ENCODE assay signal across 11 cellular contexts in genomic region chr7:41916450-41916927, GRCh38.
DNase-seq lines count a peak whose midpoint lies in the region; ATAC-seq and TF ChIP-seq lines count a peak whose summit lies in the region.
"Had no signal": no experiment of that assay in that cellular context is flagged by ENCODE, and none has a peak within 500 bp of the region (broad histone marks: within the 10 kb centered on the region; RNA-seq: fewer than 3 reads in every experiment).

No MANE protein-coding gene starts in this region.

- H3K4me3 ChIP-seq in astrocyte of the cerebellum (ENCODE audit: low read depth, low read length) (no peak overlapping the region), thoracic aorta (peak overlapping the region; percentile 30)

- H3K27ac Mint-ChIP-seq in nephron progenitor cell: no peak overlapping the region

- H3K36me3 ChIP-seq in thoracic aorta: no peaks in the 10 kb centered on the region

- H3K27ac ChIP-seq in thoracic aorta: peak overlapping the region; percentile 20 to 65

- no peaks in the 10 kb centered on the region for H3K36me3 Mint-ChIP-seq in nephron progenitor cell (ENCODE audit: low read depth)

- H3K4me1 Mint-ChIP-seq in nephron progenitor cell: no peaks in the 10 kb centered on the region

- in situ Hi-C loops in astrocyte of the cerebellum (cut with HindIII; ENCODE audit: low sequenced_read_pairs): no loop called here

- no peaks in the 10 kb centered on the region for H3K9me3 Mint-ChIP-seq in nephron progenitor cell

- peak; percentile 98 for ATAC-seq in thoracic aorta (ENCODE audit: insufficient number of reproducible peaks, low FRiP score, low read depth)
- ATAC-seq in HG03354 (IDR thresholded peaks at IDR 0.05; ENCODE audit: poor library complexity, severe bottlenecking, unreplicated experiment): no peak
- ATAC-seq: activated CD4-positive, CD25-positive, alpha-beta regulatory T cell treated with anti-CD3 and anti-CD28 coated beads, Interleukin-2, amount 50 U/mL, for 24 hours had no signal

- peaks cover 15 to 21% of the 10 kb centered on the region in 2 donors for H3K4me1 ChIP-seq in thoracic aorta (ENCODE audit: control insufficient read depth in 1 of 2, low read depth in 2 of 2)

- no peaks in the 10 kb centered on the region for H3K9me3 ChIP-seq in thoracic aorta

- no peak overlapping the region for H3K4me3 Mint-ChIP-seq in nephron progenitor cell

- H3K27me3 Mint-ChIP-seq in nephron progenitor cell (ENCODE audit: low read depth, poor library complexity): peaks cover 4% of the 10 kb centered on the region

- TF ChIP-seq CTCF in astrocyte of the cerebellum (IDR thresholded peaks at IDR 0.05; ENCODE audit: low read depth, low read length, missing control alignments) (no peak), thoracic aorta (IDR thresholded peaks at IDR 0.05) (no peak), nephron progenitor cell (IDR thresholded peaks at IDR 0.05) (no peak)

- DNase-seq in HPDE6-E6E7 (ENCODE audit: extremely low spot score) (peak; percentile 21), astrocyte of the cerebellum (ENCODE audit: low read depth) (peak; percentile 90), hepatic stellate cell (ENCODE audit: low spot score) (peak; percentile 41), thoracic aorta (ENCODE audit: low spot score) (peak; percentile 9), nephron progenitor cell (no peak), midbrain (lab: John Stamatoyannopoulos, UW) (no peak)
- DNase-seq: islet precursor cell; NCI-H526 treated with DMSO at 0.1 percent for 48 hours; stimulated activated CD4-positive, alpha-beta T cell treated with anti-CD3 and anti-CD28 coated beads, Interleukin-2, amount 100 ng/mL, for 48 hours had no signal

- H3K27me3 ChIP-seq in thoracic aorta (replicated peaks; ENCODE audit: insufficient read depth): no peaks in the 10 kb centered on the region

Comparison
In these comparisons a context has a peak if more than half of its experiments do, and no peak if none do; other contexts are left out.
1. DNase-seq: peak in HPDE6-E6E7 (single experiment), astrocyte of the cerebellum (single experiment), hepatic stellate cell (single experiment) and thoracic aorta (single experiment); none in nephron progenitor cell (single experiment) and midbrain (single experiment).